ENCODE assay signal across 8 cellular contexts in the genomic region with DNA sequence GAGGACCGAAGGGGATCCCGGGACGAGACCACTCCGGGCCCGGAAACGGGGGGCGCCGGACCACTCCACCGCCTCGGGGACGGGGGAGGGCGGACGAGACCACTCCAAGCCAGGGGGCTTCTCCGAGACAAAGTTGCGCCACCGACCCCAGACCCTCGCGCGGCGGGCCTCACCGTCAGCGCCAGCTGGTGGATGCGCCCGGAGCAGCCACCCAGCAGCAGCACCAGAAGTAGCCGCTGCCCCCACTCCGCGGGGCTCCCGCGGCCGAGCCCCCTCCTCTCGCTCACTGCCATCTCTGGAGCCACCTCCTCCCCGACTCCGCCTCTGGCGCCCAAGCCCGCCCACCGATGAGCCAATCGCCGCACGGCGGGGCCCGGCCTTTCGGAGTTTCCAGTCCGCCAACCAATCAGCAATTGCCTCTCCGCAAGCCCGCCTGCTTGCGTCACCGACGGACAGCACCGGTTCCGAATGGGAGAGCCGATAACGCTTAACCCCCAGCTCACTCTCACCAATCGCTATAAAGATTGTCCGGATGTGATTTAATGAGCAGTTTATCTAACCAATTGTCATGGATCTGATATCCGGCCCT.
DNase-seq lines count a peak whose midpoint lies in the region; ATAC-seq and TF ChIP-seq lines count a peak whose summit lies in the region.

Gene GPR108, minus strand, starts transcription at position 297 of the 589 bp plus-strand sequence. Its CDS starts 4 bp downstream, at position 293.

- DNase-seq in AG04449 (ENCODE audit: low read depth, low spot score) (peak; percentile 100), NCI-H446 (lab: John Stamatoyannopoulos, UW) (peak; percentile 100), cerebellar cortex (ENCODE audit: low spot score) (peak; percentile 100), iris pigment epithelial cell (ENCODE audit: low read depth) (peak; percentile 100)
- peak; percentile 97 for DNase-seq in stimulated activated CD4-positive, alpha-beta T cell treated with anti-CD3 and anti-CD28 coated beads, Interleukin-12 subunit alpha, Interleukin-12 subunit beta, amount 100 ng/mL, for 4 hours

- ATAC-seq in GM18907 (IDR thresholded peaks at IDR 0.05; ENCODE audit: unreplicated experiment) = peak; percentile 62
- peak; percentile 54 for ATAC-seq in HG03159 (IDR thresholded peaks at IDR 0.05; ENCODE audit: unreplicated experiment)
- ATAC-seq in activated CD4-positive, CD25-positive, alpha-beta regulatory T cell treated with anti-CD3 and anti-CD28 coated beads, Interleukin-2, amount 50 U/mL, for 24 hours = peak; percentile 84

- POLR2A ChIA-PET in AG04449 (lab: Yijun Ruan, JAX) = interaction anchor here (1.0 to 1.4 kb wide), 3 partner anchors 126 to 313 kb away, joined by 4 to 6 read pairs (median 4); partner anchors contain the start of gene KHSRP

- H3K4me3 ChIP-seq in AG04449 (ENCODE audit: low read depth, low read length) = peak within 1 kb of the TSS; percentile 76

- no peak for TF ChIP-seq CTCF in AG04449 (IDR thresholded peaks at IDR 0.05; ENCODE audit: insufficient read depth, low read length, missing control alignments)

- CTCF ChIA-PET in AG04449 (lab: Yijun Ruan, JAX) = interaction anchor here (1.2 to 4.4 kb wide), 10 partner anchors 9 to 261 kb away, joined by 3 to 131 read pairs (median 6); no protein-coding TSS in a partner anchor

Comparison
In these comparisons a context has a peak if more than half of its experiments do, and no peak if none do; other contexts are left out.
1. Peak in every context shown above with its lines: DNase-seq, ATAC-seq and H3K4me3 ChIP-seq.